Comparison of ENCODE assay signal across 8 cellular contexts in the genomic region with DNA sequence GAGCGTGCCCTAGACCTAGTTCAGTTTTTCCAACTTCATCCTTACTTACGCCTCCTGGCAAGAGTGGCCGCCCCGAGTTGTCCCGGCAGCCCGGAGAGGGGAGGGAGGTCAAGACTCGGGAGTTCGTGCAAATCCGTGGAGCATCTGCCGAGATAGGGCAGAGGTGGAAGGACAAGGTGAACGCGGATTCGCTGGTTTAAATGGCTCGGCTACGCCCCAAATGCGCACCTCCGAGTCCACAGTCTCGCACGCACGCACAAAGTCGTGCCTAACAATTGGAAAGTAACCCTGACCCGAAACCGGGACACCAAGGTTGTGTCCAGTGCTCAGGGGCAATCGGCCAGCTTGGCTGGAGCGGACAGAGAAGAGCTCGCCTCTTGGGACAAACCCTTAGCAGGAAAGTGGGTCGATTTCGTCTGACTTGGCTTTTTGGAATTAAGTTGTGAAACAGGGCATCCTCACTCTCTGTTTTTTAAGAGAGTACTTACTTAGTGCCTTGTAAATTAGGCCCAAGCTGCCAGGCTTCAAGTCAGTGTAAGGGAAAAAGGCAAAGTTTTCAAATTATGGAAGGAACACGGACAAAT. TPM values are rescaled to one million over a fixed set of nuclear protein-coding genes. Genes with fewer than 3 reads are reported as not detected.
DNase-seq lines count a peak whose midpoint lies in the region; ATAC-seq and TF ChIP-seq lines count a peak whose summit lies in the region.

No MANE protein-coding gene starts in this region.

- H3K36me3 ChIP-seq in neural cell (ENCODE audit: insufficient read depth, low read length) = peaks cover 1% of the 10 kb centered on the region

- H3K4me1 Mint-ChIP-seq in T-helper 17 cell = peaks cover 18% of the 10 kb centered on the region

- peaks cover 32% of the 10 kb centered on the region for H3K79me2 ChIP-seq in neural cell (replicated peaks; ENCODE audit: insufficient read depth, low read length)

- H3K9me2 ChIP-seq in neural cell (ENCODE audit: insufficient read depth, low read length) = no peaks in the 10 kb centered on the region

- peak in 1 of 2 experiments; percentile 31 for DNase-seq in HL-60 (ENCODE audit: low read depth in 1 of 2, low spot score in 1 of 2)
- no peak for DNase-seq in T-helper 17 cell
- peak; percentile 88 to 90 for DNase-seq in erythroblast (lab: John Stamatoyannopoulos, UW)
- no peak for DNase-seq in central memory CD4-positive, alpha-beta T cell
- no peak for DNase-seq in cerebellum (ENCODE audit: low spot score)

- H3K27ac ChIP-seq in HL-60 (replicated peaks) (peak overlapping the region; percentile 96), neural cell (ENCODE audit: low read length) (peak overlapping the region; percentile 95)

- H2AFZ ChIP-seq in neural cell (ENCODE audit: low read depth, low read length) = peak overlapping the region; percentile 86

- TF ChIP-seq POLR2A in GM10847 (IDR thresholded peaks at IDR 0.05; ENCODE audit: extremely low read depth, insufficient read length) (peak; percentile 47), erythroblast (IDR thresholded peaks at IDR 0.05; ENCODE audit: low read length) (peak; percentile 32)

- ATAC-seq in GM21423 (IDR thresholded peaks at IDR 0.05; ENCODE audit: unreplicated experiment) (peak; percentile 36), T-helper 17 cell (peak; percentile 51)

- H3K9me3 ChIP-seq in T-helper 17 cell (ENCODE audit: control insufficient read depth, low read length, poor library complexity, severe bottlenecking) (no peaks in the 10 kb centered on the region), neural cell (ENCODE audit: low read length) (no peaks in the 10 kb centered on the region)

- peak overlapping the region; percentile 89 for H3K9ac ChIP-seq in neural cell (ENCODE audit: low read length)

- no peaks in the 10 kb centered on the region for H4K20me1 ChIP-seq in neural cell (ENCODE audit: insufficient read depth)

- peak overlapping the region; percentile 92 for H3K4me3 Mint-ChIP-seq in T-helper 17 cell

- no peaks in the 10 kb centered on the region for H3K27me3 ChIP-seq in HL-60 (ENCODE audit: insufficient read depth, poor library complexity, severe bottlenecking)
- no peaks in the 10 kb centered on the region for H3K27me3 ChIP-seq in neural cell (ENCODE audit: insufficient read depth, low read depth, low read length)

- H3F3A ChIP-seq in neural cell (ENCODE audit: insufficient read depth, low read length, poor library complexity, severe bottlenecking) = no peaks in the 10 kb centered on the region

- TF ChIP-seq RAD21 in neural cell (conservative IDR thresholded peaks at IDR 0.05) = no peak

- peak overlapping the region; percentile 97 for H3K27ac Mint-ChIP-seq in T-helper 17 cell

- TF ChIP-seq CTCF in HL-60 (IDR thresholded peaks at IDR 0.05; ENCODE audit: insufficient read depth, low read length) (no peak), neural cell (IDR thresholded peaks at IDR 0.05; ENCODE audit: poor library complexity, severe bottlenecking) (no peak)

- no peaks in the 10 kb centered on the region for H3K27me3 Mint-ChIP-seq in T-helper 17 cell

- no peaks in the 10 kb centered on the region for H3K36me3 Mint-ChIP-seq in T-helper 17 cell (ENCODE audit: low read depth)

- H3K4me2 ChIP-seq in neural cell (ENCODE audit: low read length) = peak overlapping the region; percentile 88

- TF ChIP-seq EP300 in neural cell (conservative IDR thresholded peaks at IDR 0.05; ENCODE audit: poor library complexity, severe bottlenecking) = no peak

- H3K4me3 ChIP-seq in HL-60 (replicated peaks; ENCODE audit: insufficient read depth, low read length) = peak overlapping the region; percentile 92
- peak overlapping the region; percentile 93 for H3K4me3 ChIP-seq in neural cell (ENCODE audit: low read length)

TF ChIP-seq in neural cell, 6 proteins besides CTCF, POLR2A, EP300 and RAD21:
- TF ChIP-seq EZH2 (IDR thresholded peaks at IDR 0.05; ENCODE audit: borderline replicate concordance, insufficient read depth, low read length, poor library complexity, severe bottlenecking) (no peak), SMC3 (conservative IDR thresholded peaks at IDR 0.05; ENCODE audit: poor library complexity) (no peak), POLR2AphosphoS5 (IDR thresholded peaks at IDR 0.05) (no peak), MXI1 (conservative IDR thresholded peaks at IDR 0.05; ENCODE audit: poor library complexity, severe bottlenecking) (no peak), TAF1 (IDR thresholded peaks at IDR 0.05; ENCODE audit: low read depth) (no peak)
- TF ChIP-seq, protein P1, sequence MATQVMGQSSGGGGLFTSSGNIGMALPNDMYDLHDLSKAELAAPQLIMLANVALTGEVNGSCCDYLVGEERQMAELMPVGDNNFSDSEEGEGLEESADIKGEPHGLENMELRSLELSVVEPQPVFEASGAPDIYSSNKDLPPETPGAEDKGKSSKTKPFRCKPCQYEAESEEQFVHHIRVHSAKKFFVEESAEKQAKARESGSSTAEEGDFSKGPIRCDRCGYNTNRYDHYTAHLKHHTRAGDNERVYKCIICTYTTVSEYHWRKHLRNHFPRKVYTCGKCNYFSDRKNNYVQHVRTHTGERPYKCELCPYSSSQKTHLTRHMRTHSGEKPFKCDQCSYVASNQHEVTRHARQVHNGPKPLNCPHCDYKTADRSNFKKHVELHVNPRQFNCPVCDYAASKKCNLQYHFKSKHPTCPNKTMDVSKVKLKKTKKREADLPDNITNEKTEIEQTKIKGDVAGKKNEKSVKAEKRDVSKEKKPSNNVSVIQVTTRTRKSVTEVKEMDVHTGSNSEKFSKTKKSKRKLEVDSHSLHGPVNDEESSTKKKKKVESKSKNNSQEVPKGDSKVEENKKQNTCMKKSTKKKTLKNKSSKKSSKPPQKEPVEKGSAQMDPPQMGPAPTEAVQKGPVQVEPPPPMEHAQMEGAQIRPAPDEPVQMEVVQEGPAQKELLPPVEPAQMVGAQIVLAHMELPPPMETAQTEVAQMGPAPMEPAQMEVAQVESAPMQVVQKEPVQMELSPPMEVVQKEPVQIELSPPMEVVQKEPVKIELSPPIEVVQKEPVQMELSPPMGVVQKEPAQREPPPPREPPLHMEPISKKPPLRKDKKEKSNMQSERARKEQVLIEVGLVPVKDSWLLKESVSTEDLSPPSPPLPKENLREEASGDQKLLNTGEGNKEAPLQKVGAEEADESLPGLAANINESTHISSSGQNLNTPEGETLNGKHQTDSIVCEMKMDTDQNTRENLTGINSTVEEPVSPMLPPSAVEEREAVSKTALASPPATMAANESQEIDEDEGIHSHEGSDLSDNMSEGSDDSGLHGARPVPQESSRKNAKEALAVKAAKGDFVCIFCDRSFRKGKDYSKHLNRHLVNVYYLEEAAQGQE (IDR thresholded peaks at IDR 0.05; ENCODE audit: borderline replicate concordance) = no peak

RNA-seq across cellular contexts. Expression of a gene that starts 0.7 kb away (rescaled TPM):
- total RNA-seq in T-helper 17 cell = 10 to 100 TPM; 51.8 to 65.5 TPM
- 62.0 and 63.1 TPM in 2 replicates for polyA plus RNA-seq in neural cell
- 105 and 110 TPM in 2 replicates for polyA minus RNA-seq in neural cell
- total RNA-seq in cerebellum = 105 TPM

RNA-seq across cellular contexts. Expression of a gene that starts 42.5 kb away (rescaled TPM):
- under 1 TPM; 0.42 to 0.52 TPM for total RNA-seq in T-helper 17 cell
- not detected in 2 replicates for polyA plus RNA-seq in neural cell
- not detected in 2 replicates for polyA minus RNA-seq in neural cell
- not detected for total RNA-seq in cerebellum

Comparison
In these comparisons a context has a peak if more than half of its experiments do, and no peak if none do; other contexts are left out.
1. DNase-seq: peak in erythroblast (2 of 2); none in T-helper 17 cell (0 of 3), central memory CD4-positive, alpha-beta T cell (single experiment) and cerebellum (single experiment).